In genomic region chr9:91898451-91899433, GRCh38 we compare ENCODE assay signal across 9 cellular contexts. TPM values are rescaled to one million over a fixed set of nuclear protein-coding genes. Genes with fewer than 3 reads are reported as not detected.
A peak's percentile ranks its signal among the peaks of the same experiment; 100 is the strongest.
DNase-seq lines count a peak whose midpoint lies in the region; ATAC-seq and TF ChIP-seq lines count a peak whose summit lies in the region.
"Had no signal": no experiment of that assay in that cellular context is flagged by ENCODE, and none has a peak within 500 bp of the region (broad histone marks: within the 10 kb centered on the region; RNA-seq: fewer than 3 reads in every experiment).

No MANE protein-coding gene starts in this region.

- H3K9ac ChIP-seq in mucosa of rectum (ENCODE audit: low read depth in 1 of 2, low read length in 2 of 2), result no peak overlapping the region

- no peak for ATAC-seq in HG03280 (IDR thresholded peaks at IDR 0.05; ENCODE audit: unreplicated experiment)

- peak; percentile 2 for TF ChIP-seq CTCF in brain microvascular endothelial cell (IDR thresholded peaks at IDR 0.05; ENCODE audit: low read depth, low read length, missing control alignments)

- peaks cover 21 to 22% of the 10 kb centered on the region in 2 donors for H3K4me1 ChIP-seq in mucosa of rectum (ENCODE audit: control insufficient read depth in 2 of 2, insufficient read depth in 2 of 2, low read length in 2 of 2)

- H3K9me3 ChIP-seq in mucosa of rectum (ENCODE audit: control insufficient read depth in 2 of 2, low read length in 2 of 2) (no peaks in the 10 kb centered on the region), MG63 (no peaks in the 10 kb centered on the region)
- H3K9me3 ChIP-seq: neutrophil had no signal

- H3K4me3 ChIP-seq in brain microvascular endothelial cell (ENCODE audit: low read depth, low read length) (no peak overlapping the region), mucosa of rectum (ENCODE audit: low read length in 2 of 2) (no peak overlapping the region), MG63 (no peak overlapping the region)

- DNase-seq in COLO829 (ENCODE audit: low spot score), result peak; percentile 30
- DNase-seq in NCI-H1417 (lab: John Stamatoyannopoulos, UW), result peak; percentile 87 to 97 (median 90)
- peak; percentile 18 for DNase-seq in brain microvascular endothelial cell
- no peak for DNase-seq in MG63
- DNase-seq in pons (ENCODE audit: low spot score), result no peak
- DNase-seq in NCI-H2107 treated with DMSO at 0.1 percent for 48 hours (lab: John Stamatoyannopoulos, UW; ENCODE audit: unreplicated experiment), result no peak

- in situ Hi-C loops in brain microvascular endothelial cell (cut with HindIII; ENCODE audit: low pct_ligation_motif_present, low sequenced_read_pairs), result no loop called here

- H3K36me3 ChIP-seq in brain microvascular endothelial cell (replicated peaks), result no peaks in the 10 kb centered on the region
- H3K36me3 ChIP-seq in mucosa of rectum (ENCODE audit: control insufficient read depth in 2 of 2, insufficient read depth in 2 of 2, low read length in 2 of 2), result no peaks in the 10 kb centered on the region
- H3K36me3 ChIP-seq in MG63, result no peaks in the 10 kb centered on the region
- H3K36me3 ChIP-seq: neutrophil had no signal

- H3K27me3 ChIP-seq in brain microvascular endothelial cell (replicated peaks) (no peaks in the 10 kb centered on the region), mucosa of rectum (ENCODE audit: control insufficient read depth in 2 of 2, insufficient read depth in 2 of 2, low read length in 2 of 2) (no peaks in the 10 kb centered on the region), MG63 (no peaks in the 10 kb centered on the region)
- H3K27me3 ChIP-seq: neutrophil had no signal

- H3K27ac ChIP-seq in brain microvascular endothelial cell (no peak overlapping the region), mucosa of rectum (ENCODE audit: low read depth in 2 of 2, low read length in 2 of 2) (peak overlapping the region; percentile 30 to 65)
- H3K27ac ChIP-seq: neutrophil had no signal

RNA-seq across cellular contexts. Expression of gene ROR2, which starts 51.3 kb away (rescaled TPM):
- 0.20 TPM in 1 of 2 replicates, not detected in the other for total RNA-seq in MG63 (2014; rRNA removed; shearing (Covaris generic); ENCODE audit: low replicate concordance)

Comparison
In these comparisons a context has a peak if more than half of its experiments do, and no peak if none do; other contexts are left out.
1. DNase-seq: peak in COLO829 (single experiment), NCI-H1417 (3 of 3) and brain microvascular endothelial cell (single experiment); none in MG63 (single experiment), pons (single experiment) and NCI-H2107 treated with DMSO at 0.1 percent for 48 hours (single experiment).